ENCODE assay signal across 11 cellular contexts in the genomic region with DNA sequence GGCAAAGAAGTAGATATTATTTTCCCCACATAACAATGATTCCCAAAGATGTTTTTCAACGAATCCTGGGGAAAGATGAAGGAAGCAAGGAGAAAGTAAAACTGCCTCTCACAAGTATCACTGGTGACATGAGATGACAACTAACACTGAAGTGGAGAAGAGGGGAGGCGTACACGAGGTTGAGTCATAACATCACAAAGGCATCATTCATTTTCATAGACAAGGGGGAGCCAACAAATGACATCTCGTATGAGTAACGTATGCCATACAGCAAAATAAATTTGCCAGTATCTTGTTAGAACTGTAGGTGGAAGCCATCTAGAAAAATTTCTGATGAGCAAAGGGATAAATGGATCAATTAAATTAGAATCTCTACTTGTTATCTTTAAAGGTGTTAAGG. TPM values are rescaled to one million over a fixed set of nuclear protein-coding genes. Genes with fewer than 3 reads are reported as not detected.
A peak's percentile ranks its signal among the peaks of the same experiment; 100 is the strongest.
DNase-seq lines count a peak whose midpoint lies in the region; ATAC-seq, FAIRE-seq and TF ChIP-seq lines count a peak whose summit lies in the region.
"Had no signal": no experiment of that assay in that cellular context is flagged by ENCODE, and none has a peak within 500 bp of the region (broad histone marks: within the 10 kb centered on the region; RNA-seq: fewer than 3 reads in every experiment).

No MANE protein-coding gene starts in this region.

- no peak for TF ChIP-seq CTCF in bronchial epithelial cell (IDR thresholded peaks at IDR 0.05; ENCODE audit: insufficient read depth, low read length, severe bottlenecking)

- H3K36me3 ChIP-seq in bronchial epithelial cell (ENCODE audit: control insufficient read depth, insufficient read depth, low read length) = no peaks in the 10 kb centered on the region

- no peak for TF ChIP-seq POLR2A in GM12891 (IDR thresholded peaks at IDR 0.05; ENCODE audit: low read depth, low read length)

- ATAC-seq in HG03521 (IDR thresholded peaks at IDR 0.05; ENCODE audit: unreplicated experiment) (peak; percentile 52), HG03135 (IDR thresholded peaks at IDR 0.05; ENCODE audit: unreplicated experiment) (no peak)

- FAIRE-seq in GM12891 (lab: Jason Lieb, UNC) = peak; percentile 52
- no peak for FAIRE-seq in bronchial epithelial cell (lab: Jason Lieb, UNC)

- no peaks in the 10 kb centered on the region for H3K27me3 ChIP-seq in bronchial epithelial cell (ENCODE audit: control insufficient read depth, insufficient read depth, low read length)
- H3K27me3 ChIP-seq: testis had no signal

- DNase-seq in Ammon's horn (ENCODE audit: low spot score) (peak; percentile 50), GM12891 (ENCODE audit: insufficient read length, low spot score) (no peak), bronchial epithelial cell (ENCODE audit: low read depth) (peak; percentile 78), cerebellum (ENCODE audit: low spot score) (no peak), SKM-1 (lab: John Stamatoyannopoulos, UW; ENCODE audit: unreplicated experiment) (no peak), MV-4-11 (lab: John Stamatoyannopoulos, UW) (no peak)
- DNase-seq: activated CD8-positive, alpha-beta memory T cell treated with anti-CD3 and anti-CD28 coated beads, Interleukin-2, amount 50 U/mL, for 48 hours; NCI-H1092; testis had no signal

- H3K4me3 ChIP-seq in bronchial epithelial cell (ENCODE audit: low read depth, low read length) = no peak overlapping the region
- H3K4me3 ChIP-seq: testis had no signal

TF ChIP-seq in GM12891, 5 proteins besides CTCF, POLR2A, EP300 and RAD21:
- TF ChIP-seq SPI1 (IDR thresholded peaks at IDR 0.05; ENCODE audit: low read depth, low read length) (no peak), PAX5 (IDR thresholded peaks at IDR 0.05; ENCODE audit: insufficient read depth, low read length, severe bottlenecking) (no peak), POLR2AphosphoS5 (IDR thresholded peaks at IDR 0.05; ENCODE audit: low read depth, low read length) (no peak), TAF1 (IDR thresholded peaks at IDR 0.05; ENCODE audit: low read depth, low read length) (no peak), POU2F2 (IDR thresholded peaks at IDR 0.05; ENCODE audit: low read depth, low read length) (no peak)
TF ChIP-seq in GM12891: peak in this region for 0.

RNA-seq across cellular contexts. Expression of a gene that starts 56.6 kb away (rescaled TPM):
- polyA plus RNA-seq in GM12891 (2012; ENCODE audit: low read depth, missing spikeins) = 14.9 TPM
- 49.0 and 79.4 TPM in 2 replicates for total RNA-seq in bronchial epithelial cell
- 88.4 TPM for total RNA-seq in cerebellum

Comparison
In these comparisons a context has a peak if more than half of its experiments do, and no peak if none do; other contexts are left out.
1. DNase-seq: peak in Ammon's horn (single experiment) and bronchial epithelial cell (single experiment); none in GM12891 (single experiment), cerebellum (single experiment), SKM-1 (single experiment) and MV-4-11 (single experiment).